In genomic region chr18:907171-907879, GRCh38 we compare ENCODE assay signal across 8 cellular contexts.
DNase-seq lines count a peak whose midpoint lies in the region; ATAC-seq and TF ChIP-seq lines count a peak whose summit lies in the region.

No MANE protein-coding gene starts in this region.

- DNase-seq in D341Med (ENCODE audit: low spot score) (peak; percentile 82), NCI-H2196 (lab: John Stamatoyannopoulos, UW; ENCODE audit: unreplicated experiment) (peak; percentile 88), choroid plexus epithelial cell (ENCODE audit: low read depth) (no peak), T-helper 9 cell (no peak), foreskin melanocyte (no peak)

- TF ChIP-seq CTCF in choroid plexus epithelial cell (conservative IDR thresholded peaks at IDR 0.05; ENCODE audit: low read depth, low read length): no peak

- ATAC-seq in HG02885 (IDR thresholded peaks at IDR 0.05; ENCODE audit: poor library complexity, unreplicated experiment): no peak
- no peak for ATAC-seq in GM18870 (IDR thresholded peaks at IDR 0.05; ENCODE audit: unreplicated experiment)

- peaks cover 3% of the 10 kb centered on the region for H3K9me3 ChIP-seq in muscle layer of colon (ENCODE audit: low read length)

- no peak overlapping the region for H3K9ac ChIP-seq in muscle layer of colon (ENCODE audit: low read length)

- H3K4me3 ChIP-seq in choroid plexus epithelial cell (ENCODE audit: low read depth, low read length) (peak overlapping the region; percentile 11), muscle layer of colon (ENCODE audit: low read depth in 1 of 2, low read length in 2 of 2) (peak overlapping the region; percentile 33 to 47)

- peaks cover 6% of the 10 kb centered on the region for H3K4me1 ChIP-seq in muscle layer of colon (ENCODE audit: insufficient read depth, low read length)

- H3K27me3 ChIP-seq in muscle layer of colon (ENCODE audit: control insufficient read depth in 1 of 2, insufficient read depth in 2 of 2, low read length in 2 of 2): peaks cover 54 to 71% of the 10 kb centered on the region in 2 donors

- no peak overlapping the region for H3K27ac ChIP-seq in muscle layer of colon (ENCODE audit: low read depth, low read length)

- H3K36me3 ChIP-seq in muscle layer of colon (ENCODE audit: insufficient read depth, low read length): no peaks in the 10 kb centered on the region

Comparison
In these comparisons a context has a peak if more than half of its experiments do, and no peak if none do; other contexts are left out.
1. DNase-seq: peak in D341Med (single experiment) and NCI-H2196 (single experiment); none in choroid plexus epithelial cell (single experiment), T-helper 9 cell (single experiment) and foreskin melanocyte (single experiment).